Comparison of ENCODE assay signal across 21 cellular contexts in genomic region chr3:134608957-134609525, GRCh38. TPM values are rescaled to one million over a fixed set of nuclear protein-coding genes. Genes with fewer than 3 reads are reported as not detected.
DNase-seq lines count a peak whose midpoint lies in the region; ATAC-seq and TF ChIP-seq lines count a peak whose summit lies in the region.
"Had no signal": no experiment of that assay in that cellular context is flagged by ENCODE, and none has a peak within 500 bp of the region (broad histone marks: within the 10 kb centered on the region; RNA-seq: fewer than 3 reads in every experiment).

No MANE protein-coding gene starts in this region.

- H3K36me3 Mint-ChIP-seq in activated naive CD4-positive, alpha-beta T cell treated with anti-CD3 and anti-CD28 coated beads, Interleukin-2, amount 50 U/mL, for 72 hours: no peaks in the 10 kb centered on the region
- H3K36me3 Mint-ChIP-seq in osteocyte (ENCODE audit: unreplicated experiment): no peaks in the 10 kb centered on the region
- H3K36me3 Mint-ChIP-seq: IgD-negative memory B cell had no signal

- H3K4me3 ChIP-seq in vagina: no peak overlapping the region
- H3K4me3 ChIP-seq: GM12878 had no signal

- H3K9me3 ChIP-seq in vagina: no peaks in the 10 kb centered on the region

- intact Hi-C loops in vagina (cut with DNase I): loop anchor here (10.0 kb wide), 1 partner anchor 1286 kb away; no protein-coding TSS in a partner anchor

- H3K36me3 ChIP-seq in vagina: no peaks in the 10 kb centered on the region

- no peaks in the 10 kb centered on the region for H3K27me3 ChIP-seq in vagina

- no peak for DNase-seq in activated naive CD4-positive, alpha-beta T cell treated with anti-CD3 and anti-CD28 coated beads, Interleukin-2, amount 50 U/mL, for 72 hours (ENCODE audit: low spot score in 2 of 2)
- DNase-seq in activated naive CD4-positive, alpha-beta T cell (lab: John Stamatoyannopoulos, UW): no peak
- DNase-seq in islet precursor cell: peak; percentile 44
- DNase-seq in osteocyte (ENCODE audit: extremely low spot score, unreplicated experiment): peak; percentile 67
- peak; percentile 28 to 72 for DNase-seq in vagina (ENCODE audit: extremely low spot score in 2 of 2)
- no peak for DNase-seq in NCI-H2029 (lab: John Stamatoyannopoulos, UW)
- no peak for DNase-seq in superior temporal gyrus (ENCODE audit: extremely low spot score)
- DNase-seq: ACHN; Calu3; CD4-positive, alpha-beta T cell; DMS79; HCEC 1CT; HFFc6 had no signal

- H3K4me3 Mint-ChIP-seq in osteocyte (ENCODE audit: unreplicated experiment): no peak overlapping the region
- H3K4me3 Mint-ChIP-seq: B cell; CD4-positive, alpha-beta T cell; HFFc6; IgD-negative memory B cell had no signal

- TF ChIP-seq POLR2A in vagina (IDR thresholded peaks at IDR 0.05): no peak

- H3K27ac Mint-ChIP-seq in activated naive CD4-positive, alpha-beta T cell treated with anti-CD3 and anti-CD28 coated beads, Interleukin-2, amount 50 U/mL, for 72 hours: peak overlapping the region; percentile 14 to 30
- no peak overlapping the region for H3K27ac Mint-ChIP-seq in osteocyte (ENCODE audit: unreplicated experiment)
- H3K27ac Mint-ChIP-seq: B cell; CD4-positive, alpha-beta T cell; HFFc6; IgD-negative memory B cell had no signal

- no peaks in the 10 kb centered on the region for H3K4me1 ChIP-seq in vagina

- no peaks in the 10 kb centered on the region for H3K4me1 Mint-ChIP-seq in osteocyte (ENCODE audit: unreplicated experiment)
- H3K4me1 Mint-ChIP-seq: B cell had no signal

- TF ChIP-seq CTCF in osteocyte (IDR thresholded peaks at IDR 0.05): no peak
- TF ChIP-seq CTCF in vagina (IDR thresholded peaks at IDR 0.05): no peak

- no peak for ATAC-seq in activated naive CD4-positive, alpha-beta T cell treated with anti-CD3 and anti-CD28 coated beads, Interleukin-2, amount 50 U/mL, for 72 hours
- no peak for ATAC-seq in HG03196 (IDR thresholded peaks at IDR 0.05; ENCODE audit: unreplicated experiment)
- ATAC-seq: GM12878 had no signal

- no peak overlapping the region for H3K27ac ChIP-seq in vagina

- no peaks in the 10 kb centered on the region for H3K9me3 Mint-ChIP-seq in activated naive CD4-positive, alpha-beta T cell treated with anti-CD3 and anti-CD28 coated beads, Interleukin-2, amount 50 U/mL, for 72 hours
- H3K9me3 Mint-ChIP-seq in osteocyte (ENCODE audit: unreplicated experiment): no peaks in the 10 kb centered on the region
- H3K9me3 Mint-ChIP-seq: CD4-positive, alpha-beta T cell; HFFc6 had no signal

- peaks cover 23% of the 10 kb centered on the region for H3K27me3 Mint-ChIP-seq in osteocyte (ENCODE audit: unreplicated experiment)
- H3K27me3 Mint-ChIP-seq: B cell had no signal

RNA-seq across cellular contexts. Expression of gene KY, which starts 41.8 kb away (rescaled TPM):
- not detected for total RNA-seq in activated naive CD4-positive, alpha-beta T cell treated with anti-CD3 and anti-CD28 coated beads, Interleukin-2, amount 50 U/mL, for 72 hours
- not detected in 2 replicates for total RNA-seq in osteocyte
- 3.7 TPM for total RNA-seq in vagina
- total RNA-seq: A172; B cell; Calu3; CD4-positive, alpha-beta T cell; G401; GM12878; H1; HT1080 had no signal

Comparison
In these comparisons a context has a peak if more than half of its experiments do, and no peak if none do; other contexts are left out.
1. DNase-seq: peak in islet precursor cell (single experiment), osteocyte (single experiment) and vagina (2 of 2); none in activated naive CD4-positive, alpha-beta T cell treated with anti-CD3 and anti-CD28 coated beads, Interleukin-2, amount 50 U/mL, for 72 hours (0 of 2), activated naive CD4-positive, alpha-beta T cell (0 of 4), NCI-H2029 (single experiment) and superior temporal gyrus (single experiment).